26 cellular contexts compared by ENCODE assay signal in the genomic region with DNA sequence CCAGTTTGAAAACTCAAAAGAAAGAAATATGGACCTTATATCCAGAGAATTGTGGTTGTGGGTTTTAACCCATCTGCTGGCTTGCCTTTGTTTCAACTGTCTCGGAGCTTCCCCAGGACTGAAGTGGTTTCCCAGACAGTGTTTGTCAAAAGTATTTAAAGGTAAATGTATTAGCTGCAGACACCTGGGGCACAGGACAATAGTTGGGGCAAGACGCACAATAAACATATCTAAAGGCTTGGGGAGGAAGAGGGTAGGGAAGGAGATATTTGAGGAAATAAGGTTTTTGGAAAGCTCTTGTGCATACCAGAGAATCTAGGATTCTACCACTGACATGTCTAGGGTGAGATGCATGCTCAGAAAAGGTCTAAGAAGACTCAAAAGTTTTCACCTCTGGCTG.
"Had no signal": no experiment of that assay in that cellular context is flagged by ENCODE, and none has a peak within 500 bp of the region (broad histone marks: within the 10 kb centered on the region; RNA-seq: fewer than 3 reads in every experiment).

No MANE protein-coding gene starts in this region.

- DNase-seq: dermis blood vessel endothelial cell; effector memory CD4-positive, alpha-beta T cell; erythroblast; esophagus squamous epithelium; foreskin melanocyte; glutamatergic neuron; heart right ventricle; hypothalamus; immature natural killer cell; natural killer cell; right lobe of liver; small intestine; stimulated activated CD4-positive, alpha-beta T cell treated with anti-CD3 and anti-CD28 coated beads, Interleukin-15, amount 100 ng/mL, for 24 hours; stimulated activated CD4-positive, alpha-beta T cell treated with anti-CD3 and anti-CD28 coated beads, Interleukin-2, amount 100 ng/mL, for 48 hours; stimulated activated naive B cell treated with anti-CD40 and anti-IgM and Interleukin-4, amounts not matched to agents 10 μg/mL and 1 μg/mL and 100 μg/mL, for 72 hours; transverse colon; upper lobe of right lung; uterus had no signal

- H3K36me3 Mint-ChIP-seq: immature natural killer cell; memory B cell; natural killer cell; stimulated activated naive B cell treated with anti-CD40 and anti-IgM and Interleukin-4, amounts not matched to agents 10 μg/mL and 1 μg/mL and 100 μg/mL, for 72 hours had no signal

- H3K9me3 Mint-ChIP-seq: natural killer cell had no signal

- H3K36me3 ChIP-seq: esophagus squamous epithelium, heart right ventricle, neutrophil, right lobe of liver, thoracic aorta, transverse colon, upper lobe of right lung, uterus had no signal

- ATAC-seq: heart right ventricle; natural killer cell; right lobe of liver; stimulated activated naive B cell treated with anti-CD40 and anti-IgM and Interleukin-4, amounts not matched to agents 10 μg/mL and 1 μg/mL and 100 μg/mL, for 72 hours; upper lobe of right lung had no signal

- H3K4me1 ChIP-seq: parathyroid adenoma, right lobe of liver, uterus had no signal

- H3K4me1 Mint-ChIP-seq: immature natural killer cell; memory B cell; natural killer cell; stimulated activated naive B cell treated with anti-CD40 and anti-IgM and Interleukin-4, amounts not matched to agents 10 μg/mL and 1 μg/mL and 100 μg/mL, for 72 hours had no signal

- H3K27ac Mint-ChIP-seq: immature natural killer cell; memory B cell; natural killer cell; progenitor cell of endocrine pancreas; stimulated activated naive B cell treated with anti-CD40 and anti-IgM and Interleukin-4, amounts not matched to agents 10 μg/mL and 1 μg/mL and 100 μg/mL, for 72 hours; stimulated activated naive CD8-positive, alpha-beta T cell treated with anti-CD3 and anti-CD28 coated beads, Interleukin-15, Interleukin-2, amounts not matched to agents 100 ng/mL and 50 ng/mL, for 24 hours had no signal

- H3K9ac ChIP-seq: parathyroid adenoma had no signal

- H3K27ac ChIP-seq: coronary artery, esophagus squamous epithelium, heart right ventricle, neutrophil, parathyroid adenoma, right lobe of liver, thoracic aorta, transverse colon, upper lobe of right lung, uterus had no signal

- H3K9me3 ChIP-seq: neutrophil, right lobe of liver, thoracic aorta, transverse colon, upper lobe of right lung, uterus had no signal

- H3K4me3 Mint-ChIP-seq: immature natural killer cell; memory B cell; natural killer cell; stimulated activated naive B cell treated with anti-CD40 and anti-IgM and Interleukin-4, amounts not matched to agents 10 μg/mL and 1 μg/mL and 100 μg/mL, for 72 hours; stimulated activated naive CD8-positive, alpha-beta T cell treated with anti-CD3 and anti-CD28 coated beads, Interleukin-15, Interleukin-2, amounts not matched to agents 100 ng/mL and 50 ng/mL, for 24 hours had no signal

- H3K4me3 ChIP-seq: coronary artery, esophagus squamous epithelium, heart right ventricle, lung, right lobe of liver, thoracic aorta, transverse colon, upper lobe of right lung, uterus had no signal

- H2AFZ ChIP-seq: parathyroid adenoma had no signal

- H3K27me3 ChIP-seq: esophagus squamous epithelium, right lobe of liver, transverse colon, upper lobe of right lung, uterus had no signal
